In the genomic region with DNA sequence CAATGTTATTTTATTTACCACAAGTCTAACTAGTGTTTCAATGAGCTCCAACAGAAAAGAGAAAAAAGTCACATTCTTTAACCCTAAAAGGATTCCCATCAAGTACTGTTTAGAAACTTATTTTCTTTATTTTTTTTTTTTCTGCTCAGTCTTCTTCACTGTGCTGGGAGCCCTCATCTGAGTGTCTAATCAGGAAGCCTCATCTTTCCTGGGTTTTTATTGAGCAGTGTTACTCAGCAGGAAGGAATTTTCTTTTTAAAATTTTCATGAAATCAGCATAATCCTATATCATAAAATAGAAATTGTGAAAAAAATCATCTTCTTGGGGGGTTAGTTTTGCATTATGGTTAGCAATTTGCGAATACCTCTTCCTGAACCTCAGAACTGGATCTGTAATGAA, we compare ENCODE assay signal across 32 cellular contexts.
DNase-seq lines count a peak whose midpoint lies in the region; ATAC-seq, FAIRE-seq and TF ChIP-seq lines count a peak whose summit lies in the region.
"Had no signal": no experiment of that assay in that cellular context is flagged by ENCODE, and none has a peak within 500 bp of the region (broad histone marks: within the 10 kb centered on the region; RNA-seq: fewer than 3 reads in every experiment).

No MANE protein-coding gene starts in this region.

- in situ Hi-C loops in transverse colon (cut with MboI; ENCODE audit: low pct_ligation_motif_present in 1 of 4, low pct_unique_long_range_greater_than_20kb in 1 of 4, low sequenced_read_pairs in 3 of 4): no loop called here

- no peaks in the 10 kb centered on the region for H3K36me3 ChIP-seq in adipocyte (ENCODE audit: control insufficient read depth, insufficient read depth, low read length, severe bottlenecking)
- H3K36me3 ChIP-seq in transverse colon: no peaks in the 10 kb centered on the region
- H3K36me3 ChIP-seq: lower lobe of right lung, pancreas, upper lobe of left lung had no signal

- 63 to 64% methylated on average over 1 of the region's 1 CpG for WGBS in transverse colon (ENCODE audit: low coverage in 1 of 2), 2 donors

- intact Hi-C loops in left ventricle myocardium superior (cut with micrococcal nuclease) (no loop called here), transverse colon (cut with DNase I; ENCODE audit: low total_unique reads) (no loop called here)

- no peak for TF ChIP-seq EP300 in transverse colon (IDR thresholded peaks at IDR 0.05; ENCODE audit: low read depth)

- no peak for FAIRE-seq in HTR-8/SVneo (lab: Jason Lieb, UNC)
- FAIRE-seq: H54, kidney, pancreas, TTC549 had no signal

- no peaks in the 10 kb centered on the region for H3K4me1 ChIP-seq in adipocyte (ENCODE audit: control insufficient read depth, insufficient read depth, low read length)
- H3K4me1 ChIP-seq in transverse colon: no peaks in the 10 kb centered on the region
- H3K4me1 ChIP-seq: lower lobe of right lung, pancreas, upper lobe of left lung had no signal

- no peak overlapping the region for H3K9ac ChIP-seq in adipocyte (ENCODE audit: low read length)

- TF ChIP-seq POLR2A in transverse colon (IDR thresholded peaks at IDR 0.05): no peak

- H3K27ac ChIP-seq in transverse colon: no peak overlapping the region
- H3K27ac ChIP-seq: lower lobe of right lung, pancreas, upper lobe of left lung had no signal

- no peaks in the 10 kb centered on the region for H3K27me3 ChIP-seq in adipocyte (replicated peaks; ENCODE audit: control insufficient read depth, insufficient read depth, low read length)
- no peaks in the 10 kb centered on the region for H3K27me3 ChIP-seq in transverse colon
- H3K27me3 ChIP-seq: pancreas, upper lobe of left lung had no signal

- DNase-seq in HTR-8/SVneo (ENCODE audit: insufficient read length, low spot score): peak; percentile 5
- peak; percentile 50 for DNase-seq in adipocyte (ENCODE audit: low read depth)
- peak; percentile 45 for DNase-seq in iris pigment epithelial cell (ENCODE audit: low read depth)
- no peak for DNase-seq in T-helper 1 cell
- DNase-seq in left ventricle myocardium superior: no peak
- DNase-seq in NCI-H82 treated with DMSO at 0.1 percent for 48 hours (lab: John Stamatoyannopoulos, UW; ENCODE audit: unreplicated experiment): no peak
- no peak for DNase-seq in transverse colon
- DNase-seq: activated CD4-positive, alpha-beta memory T cell treated with anti-CD3 and anti-CD28 coated beads for 36 hours; activated CD4-positive, CD25-positive, alpha-beta regulatory T cell treated with anti-CD3 and anti-CD28 coated beads, Interleukin-2, amount 50 U/mL, for 72 hours; activated CD8-positive, alpha-beta memory T cell treated with anti-CD3 and anti-CD28 coated beads, Interleukin-2, amount 50 U/mL, for 48 hours; CD4-positive, alpha-beta T cell; glutamatergic neuron; IMR-90; kidney; lower lobe of right lung; mucosa of descending colon; NCI-H1092; NCI-H187; NCI-H2171; NCI-H524; NK-92 treated with Interleukin-12 subunit alpha and Interleukin-12 subunit beta, amount 100 ng/mL, for 24 hours; pancreas; SIG-M5; stimulated activated CD4-positive, alpha-beta T cell treated with anti-CD3 and anti-CD28 coated beads, Interleukin-2, amount 100 ng/mL, for 48 hours; substantia nigra; upper lobe of left lung had no signal

- no peak for TF ChIP-seq CTCF in transverse colon (IDR thresholded peaks at IDR 0.05)

- H3K9me3 ChIP-seq in adipocyte (ENCODE audit: control insufficient read depth, low read length) (no peaks in the 10 kb centered on the region), transverse colon (no peaks in the 10 kb centered on the region)
- H3K9me3 ChIP-seq: mucosa of descending colon, pancreas had no signal

- H3K4me3 ChIP-seq in adipocyte (ENCODE audit: low read length) (no peak overlapping the region), transverse colon (no peak overlapping the region)
- H3K4me3 ChIP-seq: lower lobe of right lung, mucosa of descending colon, pancreas, upper lobe of left lung had no signal

- no peak for ATAC-seq in left ventricle myocardium superior
- ATAC-seq: activated naive CD4-positive, alpha-beta T cell treated with anti-CD3 and anti-CD28 coated beads, Interleukin-2, amount 50 U/mL, for 72 hours; activated T-helper 17 cell treated with anti-CD3 and anti-CD28 coated beads, Interleukin-2, amount 50 U/mL, for 72 hours; lower lobe of right lung; mucosa of descending colon; natural killer cell treated with Interleukin-12 subunit alpha and Interleukin-12 subunit beta and Interleukin-15 and Interleukin-18, amount 100 ng/mL, for 72 hours; Panc1; pancreas had no signal

Comparison
In these comparisons a context has a peak if more than half of its experiments do, and no peak if none do; other contexts are left out.
1. DNase-seq: peak in HTR-8/SVneo (single experiment), adipocyte (single experiment) and iris pigment epithelial cell (single experiment); none in T-helper 1 cell (0 of 5), left ventricle myocardium superior (single experiment), NCI-H82 treated with DMSO at 0.1 percent for 48 hours (single experiment) and transverse colon (single experiment).